8 cellular contexts compared by ENCODE assay signal in the genomic region with DNA sequence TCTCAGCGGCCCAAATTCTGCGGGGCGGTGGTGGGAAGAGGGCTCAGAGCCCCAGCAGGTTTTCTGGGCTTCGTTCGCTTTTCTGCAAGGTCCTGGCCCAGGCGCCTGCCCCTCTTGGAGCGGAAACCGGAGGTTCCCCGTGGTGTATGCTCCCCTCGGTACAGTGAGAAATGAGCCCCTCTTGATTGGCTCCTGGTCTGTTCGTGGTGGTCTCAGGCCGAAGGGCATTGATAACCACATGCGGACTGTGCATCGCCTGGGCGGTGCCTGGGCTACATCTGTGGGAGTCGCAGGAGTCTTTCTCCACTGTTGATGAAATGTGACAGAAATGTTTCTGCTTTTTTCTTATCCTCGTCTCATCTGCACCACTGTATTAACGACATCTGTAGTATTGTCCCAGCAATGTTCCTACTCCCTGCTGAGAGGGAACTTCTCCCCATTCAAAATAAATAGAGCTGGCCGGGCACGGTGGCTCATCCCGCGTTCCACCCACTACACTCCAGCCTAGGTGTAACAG. TPM values are rescaled to one million over a fixed set of nuclear protein-coding genes. Genes with fewer than 3 reads are reported as not detected.
DNase-seq lines count a peak whose midpoint lies in the region; FAIRE-seq and TF ChIP-seq lines count a peak whose summit lies in the region.

No MANE protein-coding gene starts in this region.

- H3K9ac ChIP-seq in endothelial cell of umbilical vein (replicated peaks; ENCODE audit: extremely low read depth, insufficient read depth, low read length): peak overlapping the region; percentile 59

- peak overlapping the region; percentile 74 for H3K4me3 ChIP-seq in PC-9
- H3K4me3 ChIP-seq in endothelial cell of umbilical vein (replicated peaks in 1 of 3; ENCODE audit: insufficient read depth in 1 of 3, low read depth in 1 of 3, low read length in 3 of 3): peak overlapping the region; percentile 42 to 62 (median 47)

- dilution Hi-C loops in endothelial cell of umbilical vein (cut with MboI; ENCODE audit: extremely low pct_ligation_motif_present, low sequenced_read_pairs): no loop called here

- intact Hi-C loops in PC-9 (cut with micrococcal nuclease; ENCODE audit: unreplicated experiment) (no loop called here), endothelial cell of umbilical vein (cut with micrococcal nuclease) (loop anchor here (2.0 kb wide), 2 partner anchors 27 to 59 kb away; a partner anchor contains a TSS)

- no peak for FAIRE-seq in endothelial cell of umbilical vein (lab: Jason Lieb, UNC)

- H3K9me2 ChIP-seq in PC-9 (ENCODE audit: insufficient read depth): no peaks in the 10 kb centered on the region

- peaks cover 33% of the 10 kb centered on the region for H3F3A ChIP-seq in PC-9 (ENCODE audit: insufficient read depth, low read depth)

- H3K9me3 ChIP-seq in PC-9 (ENCODE audit: insufficient read depth, low read depth) (no peaks in the 10 kb centered on the region), endothelial cell of umbilical vein (replicated peaks; ENCODE audit: control insufficient read depth, insufficient read depth, low read length) (no peaks in the 10 kb centered on the region)

- 0 out of 2 replicates have a peak overlapping the region, but pooled peaks have one; percentile 22 for H3K27ac ChIP-seq in PC-9
- peak overlapping the region; percentile 6 for H3K27ac ChIP-seq in endothelial cell of umbilical vein (ENCODE audit: insufficient read depth, low read depth, low read length)

- H4K20me1 ChIP-seq in PC-9 (ENCODE audit: insufficient read depth) (0 out of 2 replicates have a peak, but pooled peaks cover 4% of the 10 kb centered on the region), endothelial cell of umbilical vein (replicated peaks; ENCODE audit: control insufficient read depth, extremely low read depth, insufficient read depth, low read length) (no peaks in the 10 kb centered on the region)

- peaks cover 43% of the 10 kb centered on the region for H3K4me1 Mint-ChIP-seq in osteocyte (ENCODE audit: unreplicated experiment)

- BruUV-seq in PC-9 (replicated peaks; lab: Mats Ljungman, UMichigan) (TSS peak; percentile 24), endothelial cell of umbilical vein (replicated peaks; lab: Mats Ljungman, UMichigan) (TSS peak; percentile 7)

- CTCF ChIA-PET in PC-9 (lab: Charles Lee): no interaction called here
- CTCF ChIA-PET in endothelial cell of umbilical vein (lab: Charles Lee): interaction anchor here (1.4 to 1.7 kb wide), 5 partner anchors 16 to 140 kb away, joined by 3 to 12 read pairs (median 8); a partner anchor contains a TSS

- H3K27ac Mint-ChIP-seq in osteocyte (ENCODE audit: unreplicated experiment): peak overlapping the region; percentile 78

- H3K4me2 ChIP-seq in PC-9 (peak overlapping the region; percentile 87), endothelial cell of umbilical vein (ENCODE audit: insufficient read depth, low read length) (peak overlapping the region; percentile 90)

- H2AFZ ChIP-seq in PC-9 (peak overlapping the region; percentile 91), endothelial cell of umbilical vein (ENCODE audit: low read depth, low read length) (peak overlapping the region; percentile 52)

- POLR2A ChIA-PET in PC-9 (lab: Charles Lee; ENCODE audit: unreplicated experiment) (interaction anchor here (0.5 to 2.1 kb wide), 5 partner anchors 17 to 215 kb away, joined by 3 to 15 read pairs (median 4); a partner anchor contains a TSS), endothelial cell of umbilical vein (lab: Charles Lee) (interaction anchor here (0.6 to 1.7 kb wide), 3 partner anchors 149 to 155 kb away, joined by 3 to 10 read pairs (median 3); a partner anchor contains a TSS)

- TF ChIP-seq CTCF in PC-9 (conservative IDR thresholded peaks at IDR 0.05) (no peak), endothelial cell of umbilical vein (IDR thresholded peaks at IDR 0.05; ENCODE audit: extremely low read depth in 1 of 2, insufficient read depth in 1 of 2, low read depth in 1 of 2, low read length in 2 of 2) (no peak), osteocyte (IDR thresholded peaks at IDR 0.05) (no peak)

- no peaks in the 10 kb centered on the region for H3K9me3 Mint-ChIP-seq in osteocyte (ENCODE audit: unreplicated experiment)

- H3K9me1 ChIP-seq in endothelial cell of umbilical vein (replicated peaks; ENCODE audit: control insufficient read depth, extremely low read depth, insufficient read depth, low read length): no peaks in the 10 kb centered on the region

- DNase-seq in NCI-H748 (lab: John Stamatoyannopoulos, UW; ENCODE audit: unreplicated experiment) (peak; percentile 50), NCI-H748 treated with DMSO at 0.1 percent for 48 hours (lab: John Stamatoyannopoulos, UW) (no peak), PC-9 (peak in 1 of 2 experiments; percentile 17), endothelial cell of umbilical vein (ENCODE audit: low read depth, low spot score) (no peak), osteocyte (ENCODE audit: extremely low spot score, unreplicated experiment) (no peak), anterior cingulate cortex (lab: John Stamatoyannopoulos, UW) (no peak), NCI-H524 treated with DMSO at 0.1 percent for 48 hours (lab: John Stamatoyannopoulos, UW) (no peak)
- DNase-seq in activated CD4-positive, alpha-beta T cell treated with anti-CD3 and anti-CD28 coated beads for 4 hours: no peak

- peaks cover 14% of the 10 kb centered on the region for H3K79me2 ChIP-seq in PC-9 (ENCODE audit: low read depth)
- H3K79me2 ChIP-seq in endothelial cell of umbilical vein (ENCODE audit: control insufficient read depth, insufficient read depth, low read length): no peaks in the 10 kb centered on the region

- H3K4me1 ChIP-seq in PC-9 (replicated peaks; ENCODE audit: insufficient read depth) (peaks cover 39% of the 10 kb centered on the region), endothelial cell of umbilical vein (ENCODE audit: control insufficient read depth, extremely low read depth, insufficient read depth, low read length) (peaks cover 28% of the 10 kb centered on the region)

- peak overlapping the region; percentile 80 for H3K4me3 Mint-ChIP-seq in osteocyte (ENCODE audit: unreplicated experiment)

- peaks cover 15% of the 10 kb centered on the region for H3K36me3 Mint-ChIP-seq in osteocyte (ENCODE audit: unreplicated experiment)

- no peaks in the 10 kb centered on the region for H3K27me3 Mint-ChIP-seq in osteocyte (ENCODE audit: unreplicated experiment)

- H3K36me3 ChIP-seq in PC-9 (ENCODE audit: low read depth) (no peaks in the 10 kb centered on the region), endothelial cell of umbilical vein (ENCODE audit: control insufficient read depth in 2 of 2, extremely low read depth in 1 of 2, insufficient read depth in 2 of 2, low read length in 2 of 2) (peaks cover 0 to 13% of the 10 kb centered on the region in 2 experiments)

- H3K27me3 ChIP-seq in PC-9 (ENCODE audit: insufficient read depth, low read depth) (no peaks in the 10 kb centered on the region), endothelial cell of umbilical vein (ENCODE audit: control insufficient read depth in 2 of 2, insufficient read depth in 2 of 2, low read length in 2 of 2) (no peaks in the 10 kb centered on the region)

- TF ChIP-seq POLR2A in endothelial cell of umbilical vein (IDR thresholded peaks at IDR 0.05; ENCODE audit: low read depth, low read length): no peak

RNA-seq across cellular contexts. Expression of a gene that starts 0.7 kb away (rescaled TPM):
- 79.3 and 107 TPM in 2 replicates for total RNA-seq in PC-9 (2021)
- 67.7 and 75.3 TPM in 2 replicates for total RNA-seq in endothelial cell of umbilical vein
- polyA plus RNA-seq in endothelial cell of umbilical vein: 81.0 and 83.3 TPM in 2 replicates
- 58.6 and 65.6 TPM in 2 replicates for polyA plus RNA-seq in endothelial cell of umbilical vein (2011; cell fraction: cytosol; rRNA removed)
- polyA plus RNA-seq in endothelial cell of umbilical vein (2011; cell fraction: nucleus; rRNA removed): 118 and 127 TPM in 2 replicates
- 52.1 and 66.1 TPM in 2 replicates for polyA plus RNA-seq in endothelial cell of umbilical vein (2012)
- polyA minus RNA-seq in endothelial cell of umbilical vein: 69.3 and 85.8 TPM in 2 replicates
- polyA minus RNA-seq in endothelial cell of umbilical vein (2011; cell fraction: cytosol; rRNA and poly(A)+ RNA removed): 35.2 TPM
- polyA minus RNA-seq in endothelial cell of umbilical vein (2011; cell fraction: nucleus; rRNA and poly(A)+ RNA removed): 36.4 and 41.0 TPM in 2 replicates
- 109 and 120 TPM in 2 replicates for total RNA-seq in osteocyte

RNA-seq across cellular contexts. Expression of a gene that starts 10.2 kb away (rescaled TPM):
- 9.9 and 14.7 TPM in 2 replicates for total RNA-seq in PC-9 (2021)
- 38.1 and 41.7 TPM in 2 replicates for total RNA-seq in endothelial cell of umbilical vein
- 26.0 and 31.0 TPM in 2 replicates for polyA plus RNA-seq in endothelial cell of umbilical vein
- polyA plus RNA-seq in endothelial cell of umbilical vein (2011; cell fraction: cytosol; rRNA removed): 9.6 and 12.4 TPM in 2 replicates
- polyA plus RNA-seq in endothelial cell of umbilical vein (2011; cell fraction: nucleus; rRNA removed): 78.3 and 99.1 TPM in 2 replicates
- polyA plus RNA-seq in endothelial cell of umbilical vein (2012): 15.9 and 21.8 TPM in 2 replicates
- 14.5 and 17.0 TPM in 2 replicates for polyA minus RNA-seq in endothelial cell of umbilical vein
- 1.2 TPM for polyA minus RNA-seq in endothelial cell of umbilical vein (2011; cell fraction: cytosol; rRNA and poly(A)+ RNA removed)
- polyA minus RNA-seq in endothelial cell of umbilical vein (2011; cell fraction: nucleus; rRNA and poly(A)+ RNA removed): 10.9 and 17.4 TPM in 2 replicates
- 34.2 and 38.3 TPM in 2 replicates for total RNA-seq in osteocyte

RNA-seq across cellular contexts. Expression of a gene that starts 17.1 kb away (rescaled TPM):
- total RNA-seq in PC-9 (2021) (46.9 and 50.3 TPM in 2 replicates), endothelial cell of umbilical vein (24.3 and 27.8 TPM in 2 replicates), osteocyte (3.1 and 3.4 TPM in 2 replicates)
- polyA plus RNA-seq in endothelial cell of umbilical vein: 11.5 and 13.2 TPM in 2 replicates
- polyA plus RNA-seq in endothelial cell of umbilical vein (2011; cell fraction: cytosol; rRNA removed): 13.1 and 17.1 TPM in 2 replicates
- polyA plus RNA-seq in endothelial cell of umbilical vein (2011; cell fraction: nucleus; rRNA removed): 10.8 and 13.8 TPM in 2 replicates
- 8.2 and 11.9 TPM in 2 replicates for polyA plus RNA-seq in endothelial cell of umbilical vein (2012)
- polyA minus RNA-seq in endothelial cell of umbilical vein: 5.1 and 6.9 TPM in 2 replicates
- 45.6 TPM for polyA minus RNA-seq in endothelial cell of umbilical vein (2011; cell fraction: cytosol; rRNA and poly(A)+ RNA removed)
- 4.0 and 4.3 TPM in 2 replicates for polyA minus RNA-seq in endothelial cell of umbilical vein (2011; cell fraction: nucleus; rRNA and poly(A)+ RNA removed)

RNA-seq across cellular contexts. Expression of a gene that starts 27.1 kb away (rescaled TPM):
- total RNA-seq in PC-9 (2021) (104 and 126 TPM in 2 replicates), endothelial cell of umbilical vein (118 and 149 TPM in 2 replicates), osteocyte (118 TPM in 2 replicates)
- polyA plus RNA-seq in endothelial cell of umbilical vein: 200 and 247 TPM in 2 replicates
- 53.5 and 90.0 TPM in 2 replicates for polyA plus RNA-seq in endothelial cell of umbilical vein (2011; cell fraction: cytosol; rRNA removed)
- polyA plus RNA-seq in endothelial cell of umbilical vein (2011; cell fraction: nucleus; rRNA removed): 303 and 309 TPM in 2 replicates
- polyA plus RNA-seq in endothelial cell of umbilical vein (2012): 70.8 and 123 TPM in 2 replicates
- polyA minus RNA-seq in endothelial cell of umbilical vein: 39.8 and 54.6 TPM in 2 replicates
- polyA minus RNA-seq in endothelial cell of umbilical vein (2011; cell fraction: cytosol; rRNA and poly(A)+ RNA removed): 69.1 TPM
- 27.5 and 54.6 TPM in 2 replicates for polyA minus RNA-seq in endothelial cell of umbilical vein (2011; cell fraction: nucleus; rRNA and poly(A)+ RNA removed)

RNA-seq across cellular contexts. Expression of a gene that starts 33.6 kb away (rescaled TPM):
- 9.0 and 14.1 TPM in 2 replicates for total RNA-seq in PC-9 (2021)
- not detected in 2 replicates for total RNA-seq in endothelial cell of umbilical vein
- polyA plus RNA-seq in endothelial cell of umbilical vein: 0.03 TPM in 1 of 2 replicates, not detected in the other
- 0.05 TPM in 1 of 2 replicates, not detected in the other for polyA plus RNA-seq in endothelial cell of umbilical vein (2011; cell fraction: cytosol; rRNA removed)
- polyA plus RNA-seq in endothelial cell of umbilical vein (2011; cell fraction: nucleus; rRNA removed): not detected in 2 replicates
- polyA plus RNA-seq in endothelial cell of umbilical vein (2012): not detected in 2 replicates
- 0.08 TPM in 1 of 2 replicates, not detected in the other for polyA minus RNA-seq in endothelial cell of umbilical vein
- not detected for polyA minus RNA-seq in endothelial cell of umbilical vein (2011; cell fraction: cytosol; rRNA and poly(A)+ RNA removed)
- not detected in 2 replicates for polyA minus RNA-seq in endothelial cell of umbilical vein (2011; cell fraction: nucleus; rRNA and poly(A)+ RNA removed)
- 0.46 TPM in 1 of 2 replicates, not detected in the other for total RNA-seq in osteocyte
